8 cellular contexts compared by ENCODE assay signal in genomic region chr19:17470204-17470841, GRCh38. TPM values are rescaled to one million over a fixed set of nuclear protein-coding genes. Genes with fewer than 3 reads are reported as not detected.
DNase-seq lines count a peak whose midpoint lies in the region; ATAC-seq and TF ChIP-seq lines count a peak whose summit lies in the region.

SLC27A1 (plus strand) TSS chr19:17470524; CDS start chr19:17470541, 17 bp downstream.

- TF ChIP-seq CTCF in choroid plexus epithelial cell (conservative IDR thresholded peaks at IDR 0.05; ENCODE audit: low read depth, low read length) (no peak), kidney epithelial cell (IDR thresholded peaks at IDR 0.05; ENCODE audit: insufficient read depth, low read length, poor library complexity, severe bottlenecking) (no peak)

- H3K27me3 ChIP-seq in kidney epithelial cell (ENCODE audit: control insufficient read depth, insufficient read depth, low read length), result peaks cover 5% of the 10 kb centered on the region

- peak within 1 kb of the TSS; percentile 78 for H3K4me3 ChIP-seq in choroid plexus epithelial cell (ENCODE audit: low read depth, low read length)
- peak within 1 kb of the TSS; percentile 75 for H3K4me3 ChIP-seq in kidney epithelial cell (ENCODE audit: low read depth, low read length)

- no peaks in the 10 kb centered on the region for H3K36me3 ChIP-seq in kidney epithelial cell (ENCODE audit: control insufficient read depth, insufficient read depth, low read length)

- ATAC-seq in GM18907 (IDR thresholded peaks at IDR 0.05; ENCODE audit: unreplicated experiment) (peak; percentile 77), HG03175 (IDR thresholded peaks at IDR 0.05; ENCODE audit: unreplicated experiment) (peak; percentile 76)

- peak; percentile 97 for DNase-seq in AG08396 (ENCODE audit: low spot score)
- peak; percentile 94 for DNase-seq in NCI-H345 treated with DMSO at 0.1 percent for 48 hours (lab: John Stamatoyannopoulos, UW; ENCODE audit: unreplicated experiment)
- DNase-seq in activated CD4-positive, alpha-beta T cell treated with anti-CD3 and anti-CD28 coated beads for 1 hour, result peak; percentile 80
- peak; percentile 99 for DNase-seq in choroid plexus epithelial cell (ENCODE audit: low read depth)
- peak; percentile 96 for DNase-seq in kidney epithelial cell (ENCODE audit: low read depth)
- DNase-seq in stimulated activated CD4-positive, alpha-beta T cell treated with anti-CD3 and anti-CD28 coated beads, Interleukin-15, amount 100 ng/mL, for 1 hour (ENCODE audit: low read depth in 1 of 2, low spot score in 1 of 2), result peak; percentile 70 to 77

RNA-seq across cellular contexts. Expression of gene SLC27A1, which starts in this region (rescaled TPM):
- total RNA-seq in kidney epithelial cell, result 5.7 and 9.1 TPM in 2 replicates

Comparison
In these comparisons a context has a peak if more than half of its experiments do, and no peak if none do; other contexts are left out.
1. Peak in every context shown above with its lines: DNase-seq, ATAC-seq and H3K4me3 ChIP-seq.